8 cellular contexts compared by ENCODE assay signal in the genomic region with DNA sequence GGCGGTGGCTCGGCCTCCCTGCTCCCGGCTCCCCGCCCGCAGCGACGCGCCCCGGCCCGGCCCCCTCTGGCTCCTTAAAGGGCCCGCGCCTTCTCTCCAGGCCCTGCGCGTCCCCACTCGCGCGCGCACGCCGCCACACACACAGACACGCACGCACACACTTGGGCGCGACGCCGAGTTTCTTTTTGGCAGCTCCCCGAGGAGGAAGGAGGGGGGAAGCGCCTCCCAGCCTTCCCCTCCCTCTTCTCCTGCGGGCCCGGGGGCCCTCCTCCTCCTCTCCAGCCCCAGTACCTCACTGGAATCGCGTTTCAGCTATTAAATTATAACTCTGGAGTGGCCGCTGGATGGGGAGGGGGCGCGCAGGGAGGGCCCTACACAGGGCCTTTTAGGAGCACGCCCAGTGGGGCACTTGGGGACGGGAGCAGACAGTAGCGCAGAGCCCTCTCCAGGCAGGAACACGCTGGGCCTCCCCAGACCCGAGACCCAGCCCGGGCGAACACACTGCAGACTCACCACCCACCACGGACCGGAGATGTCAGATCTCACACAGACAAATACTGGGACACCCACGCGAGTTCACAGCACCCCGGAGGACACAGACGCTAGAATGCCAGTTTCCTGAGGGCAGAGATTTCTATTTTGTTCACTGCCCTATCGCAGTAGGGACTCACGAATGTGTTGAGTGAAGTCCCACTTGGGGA. TPM values are rescaled to one million over a fixed set of nuclear protein-coding genes. Genes with fewer than 3 reads are reported as not detected.
DNase-seq lines count a peak whose midpoint lies in the region; ATAC-seq and TF ChIP-seq lines count a peak whose summit lies in the region.

No MANE protein-coding gene starts in this region.

- H3K27me3 Mint-ChIP-seq in activated naive CD8-positive, alpha-beta T cell treated with anti-CD3 and anti-CD28 coated beads, Interleukin-2, amount 50 U/mL, for 24 hours, result no peaks in the 10 kb centered on the region

- H4K8ac ChIP-seq in trophoblast cell (ENCODE audit: low read depth, low read length), result peak overlapping the region; percentile 76

- H3K4me2 ChIP-seq in SU-DHL-6 (ENCODE audit: low read depth, low read length, poor library complexity, severe bottlenecking) (peak overlapping the region; percentile 80), trophoblast cell (ENCODE audit: low read length) (peak overlapping the region; percentile 82)

- peak; percentile 64 for ATAC-seq in activated naive CD8-positive, alpha-beta T cell treated with anti-CD3 and anti-CD28 coated beads, Interleukin-2, amount 50 U/mL, for 24 hours

- peaks cover 26% of the 10 kb centered on the region for H3K79me1 ChIP-seq in trophoblast cell (ENCODE audit: low read length)

- H3K4me1 ChIP-seq in cardiac muscle cell (ENCODE audit: low read depth), result peaks cover 33% of the 10 kb centered on the region
- H3K4me1 ChIP-seq in trophoblast cell (ENCODE audit: control insufficient read depth in 1 of 2, insufficient read depth in 2 of 2, low read length in 2 of 2), result peaks cover 28 to 33% of the 10 kb centered on the region in 2 experiments
- peaks cover 0 to 58% (median 50%) of the 10 kb centered on the region in 4 donors for H3K4me1 ChIP-seq in tibial nerve

- no peak overlapping the region for H2AK5ac ChIP-seq in trophoblast cell (ENCODE audit: low read length)

- H3K9me3 ChIP-seq in SU-DHL-6 (ENCODE audit: insufficient read depth, low read length) (no peaks in the 10 kb centered on the region), cardiac muscle cell (ENCODE audit: low read depth) (no peaks in the 10 kb centered on the region), trophoblast cell (ENCODE audit: insufficient read depth, low read depth, low read length) (no peaks in the 10 kb centered on the region), tibial nerve (no peaks in the 10 kb centered on the region)

- DNase-seq in GM03348 (ENCODE audit: low spot score), result peak; percentile 99
- peak; percentile 69 for DNase-seq in HFF-Myc (ENCODE audit: extremely low read depth, low read depth)
- peak; percentile 23 for DNase-seq in NCI-H1048 (lab: John Stamatoyannopoulos, UW)
- DNase-seq in activated naive CD8-positive, alpha-beta T cell treated with anti-CD3 and anti-CD28 coated beads, Interleukin-2, amount 50 U/mL, for 24 hours, result peak; percentile 82
- peak; percentile 89 to 99 for DNase-seq in cardiac muscle cell (ENCODE audit: low read depth in 1 of 2, low spot score in 1 of 2)
- peak; percentile 57 to 72 for DNase-seq in trophoblast cell
- peak; percentile 92 to 93 for DNase-seq in tibial nerve (ENCODE audit: low spot score in 2 of 2)

- H3K14ac ChIP-seq in trophoblast cell (ENCODE audit: low read length), result peak overlapping the region; percentile 78

- H3K4me3 Mint-ChIP-seq in activated naive CD8-positive, alpha-beta T cell treated with anti-CD3 and anti-CD28 coated beads, Interleukin-2, amount 50 U/mL, for 24 hours, result peak overlapping the region; percentile 77

- H3K36me3 ChIP-seq in SU-DHL-6 (ENCODE audit: low read length) (no peaks in the 10 kb centered on the region), cardiac muscle cell (no peaks in the 10 kb centered on the region), trophoblast cell (ENCODE audit: control insufficient read depth in 1 of 2, insufficient read depth in 2 of 2, low read length in 2 of 2) (no peaks in the 10 kb centered on the region), tibial nerve (no peaks in the 10 kb centered on the region)

- H3K27me3 ChIP-seq in SU-DHL-6 (ENCODE audit: low read length), result no peaks in the 10 kb centered on the region
- no peaks in the 10 kb centered on the region for H3K27me3 ChIP-seq in cardiac muscle cell
- no peaks in the 10 kb centered on the region for H3K27me3 ChIP-seq in trophoblast cell (ENCODE audit: insufficient read depth, low read length)
- H3K27me3 ChIP-seq in tibial nerve, result no peaks in the 10 kb centered on the region

- H3K9me3 Mint-ChIP-seq in activated naive CD8-positive, alpha-beta T cell treated with anti-CD3 and anti-CD28 coated beads, Interleukin-2, amount 50 U/mL, for 24 hours, result no peaks in the 10 kb centered on the region

- H3K4me3 ChIP-seq in HFF-Myc (replicated peaks; ENCODE audit: low read depth, low read length), result peak overlapping the region; percentile 40
- H3K4me3 ChIP-seq in SU-DHL-6 (ENCODE audit: insufficient read depth, low read length, poor library complexity, severe bottlenecking), result peak overlapping the region; percentile 64
- H3K4me3 ChIP-seq in cardiac muscle cell, result peak overlapping the region; percentile 53
- peak overlapping the region; percentile 62 for H3K4me3 ChIP-seq in trophoblast cell (ENCODE audit: low read depth, low read length)
- peak overlapping the region; percentile 40 to 92 (median 60) for H3K4me3 ChIP-seq in tibial nerve

- no peaks in the 10 kb centered on the region for H3F3A ChIP-seq in SU-DHL-6 (ENCODE audit: insufficient read depth)

- H3K27ac Mint-ChIP-seq in activated naive CD8-positive, alpha-beta T cell treated with anti-CD3 and anti-CD28 coated beads, Interleukin-2, amount 50 U/mL, for 24 hours, result peak overlapping the region; percentile 83

- no peak overlapping the region for H3K23ac ChIP-seq in trophoblast cell (ENCODE audit: low read length)

- TF ChIP-seq EP300 in tibial nerve (IDR thresholded peaks at IDR 0.05), result peak; percentile 23 to 91

- peak overlapping the region; percentile 78 for H3K18ac ChIP-seq in trophoblast cell (ENCODE audit: low read length)

- WGBS in trophoblast cell (ENCODE audit: extremely low coverage, insufficient coverage, insufficient read length), result no CpG with 5 or more reads among the region's 50 CpGs
- 2 to 3% methylated on average over 32 to 41 of the region's 50 CpGs for WGBS in tibial nerve, 2 donors

- H2AFZ ChIP-seq in SU-DHL-6 (ENCODE audit: low read depth, low read length, severe bottlenecking), result peak overlapping the region; percentile 87
- peak overlapping the region; percentile 82 for H2AFZ ChIP-seq in trophoblast cell (ENCODE audit: insufficient read depth, low read length, poor library complexity)

- H3K4me1 Mint-ChIP-seq in activated naive CD8-positive, alpha-beta T cell treated with anti-CD3 and anti-CD28 coated beads, Interleukin-2, amount 50 U/mL, for 24 hours, result peaks cover 32% of the 10 kb centered on the region

- peak overlapping the region; percentile 50 for H4K12ac ChIP-seq in trophoblast cell (ENCODE audit: low read depth, low read length)

- no peak overlapping the region for H3K27ac ChIP-seq in SU-DHL-6 (ENCODE audit: low read depth, low read length)
- H3K27ac ChIP-seq in cardiac muscle cell, result peak overlapping the region; percentile 88
- peak overlapping the region; percentile 62 for H3K27ac ChIP-seq in trophoblast cell (ENCODE audit: low read depth, low read length)
- H3K27ac ChIP-seq in tibial nerve, result peak overlapping the region; percentile 73 to 98 (median 84)

- H3K9me2 ChIP-seq in SU-DHL-6 (replicated peaks; ENCODE audit: insufficient read depth, low read length), result no peaks in the 10 kb centered on the region

- H2BK12ac ChIP-seq in trophoblast cell (ENCODE audit: low read length), result peak overlapping the region; percentile 67

- H4K20me1 ChIP-seq in SU-DHL-6 (ENCODE audit: low read depth, low read length), result 0 out of 2 replicates have a peak, but pooled peaks cover 13% of the 10 kb centered on the region

- no peaks in the 10 kb centered on the region for H3K36me3 Mint-ChIP-seq in activated naive CD8-positive, alpha-beta T cell treated with anti-CD3 and anti-CD28 coated beads, Interleukin-2, amount 50 U/mL, for 24 hours (ENCODE audit: low read depth)

- TF ChIP-seq CTCF in HFF-Myc (IDR thresholded peaks at IDR 0.05; ENCODE audit: low read depth, low read length, missing control alignments) (no peak), SU-DHL-6 (IDR thresholded peaks at IDR 0.05; ENCODE audit: insufficient read depth, low read length, poor library complexity, severe bottlenecking) (no peak), cardiac muscle cell (IDR thresholded peaks at IDR 0.05; ENCODE audit: low read depth, low read length) (no peak), tibial nerve (IDR thresholded peaks at IDR 0.05) (peak in 1 of 5 experiments; percentile 24)

- H2BK120ac ChIP-seq in trophoblast cell (ENCODE audit: insufficient read depth, low read length, poor library complexity), result peak overlapping the region; percentile 70

- H3K9ac ChIP-seq in SU-DHL-6 (ENCODE audit: low read length) (peak overlapping the region; percentile 56; the same call in 1 of the 2 replicates), trophoblast cell (ENCODE audit: low read length) (no peak overlapping the region)

- H4K91ac ChIP-seq in trophoblast cell (ENCODE audit: low read depth, low read length), result peak overlapping the region; percentile 79

- peaks cover 39% of the 10 kb centered on the region for H3K79me2 ChIP-seq in SU-DHL-6 (ENCODE audit: insufficient read depth, low read length)
- H3K79me2 ChIP-seq in trophoblast cell (ENCODE audit: control insufficient read depth, insufficient read depth, low read length, poor library complexity), result peaks cover 37% of the 10 kb centered on the region

- no peak for TF ChIP-seq POLR2A in tibial nerve (IDR thresholded peaks at IDR 0.05)

- H2BK5ac ChIP-seq in trophoblast cell (ENCODE audit: low read depth, low read length, poor library complexity), result peak overlapping the region; percentile 81

- H3K4ac ChIP-seq in trophoblast cell (ENCODE audit: low read depth, low read length), result no peak overlapping the region

RNA-seq across cellular contexts. Expression of a gene that starts 0.4 kb away (rescaled TPM):
- total RNA-seq in cardiac muscle cell, result 57.4 and 113 TPM in 2 replicates
- 98.5 and 153 TPM in 2 replicates for polyA plus RNA-seq in cardiac muscle cell
- polyA plus RNA-seq in trophoblast cell (2013), result 147 and 153 TPM in 2 replicates
- total RNA-seq in tibial nerve, result 100 to 1,000 TPM; 211 to 265 (median 225) TPM

Comparison
In these comparisons a context has a peak if more than half of its experiments do, and no peak if none do; other contexts are left out.
1. DNase-seq: peak in every context shown above with its lines; median percentile 99 in GM03348; 94 in cardiac muscle cell; 92 in tibial nerve; 82 in activated naive CD8-positive, alpha-beta T cell treated with anti-CD3 and anti-CD28 coated beads, Interleukin-2, amount 50 U/mL, for 24 hours; 69 in HFF-Myc; 64 in trophoblast cell; 23 in NCI-H1048.